Comparison of ENCODE assay signal across 8 cellular contexts in genomic region chr12:38905480-38906351, GRCh38. TPM values are rescaled to one million over a fixed set of nuclear protein-coding genes. Genes with fewer than 3 reads are reported as not detected.
DNase-seq lines count a peak whose midpoint lies in the region; ATAC-seq and TF ChIP-seq lines count a peak whose summit lies in the region.

Gene CPNE8, minus strand, starts transcription at chr12:38905591. Its CDS starts 57 bp downstream, at chr12:38905534.

- H3K4me3 ChIP-seq in Peyer's patch (peak within 1 kb of the TSS; percentile 39 to 64 (median 56)), neural cell (ENCODE audit: low read length) (peak within 1 kb of the TSS; percentile 65), tibial artery (peak within 1 kb of the TSS; percentile 60 to 93)

- H3K27me3 ChIP-seq in Peyer's patch (no peaks in the 10 kb centered on the region), foreskin keratinocyte (no peaks in the 10 kb centered on the region), neural cell (ENCODE audit: insufficient read depth, low read depth, low read length) (peaks cover 28% of the 10 kb centered on the region), tibial artery (no peaks in the 10 kb centered on the region)

- H3K9me2 ChIP-seq in neural cell (ENCODE audit: insufficient read depth, low read length) = no peaks in the 10 kb centered on the region

- DNase-seq in Peyer's patch (peak; percentile 37 to 81 (median 76)), foreskin keratinocyte (peak; percentile 65 to 82), tibial artery (peak; percentile 89 to 94), NCI-H146 (lab: John Stamatoyannopoulos, UW) (no peak)
- DNase-seq in activated gamma-delta T cell treated with anti-CD3 and anti-CD28 coated beads, Interleukin-2, amount 50 U/mL, for 16 hours (ENCODE audit: low read depth) = peak; percentile 9

- H3K4me2 ChIP-seq in neural cell (ENCODE audit: low read length) = no peak within 1 kb of the TSS

- ATAC-seq in GM18867 (IDR thresholded peaks at IDR 0.05; ENCODE audit: unreplicated experiment) (peak; percentile 68), HG02973 (IDR thresholded peaks at IDR 0.05; ENCODE audit: unreplicated experiment) (peak; percentile 54), foreskin keratinocyte (peak; percentile 72)

- H3K79me2 ChIP-seq in neural cell (replicated peaks; ENCODE audit: insufficient read depth, low read length) = no peaks in the 10 kb centered on the region

- no peak for TF ChIP-seq RAD21 in neural cell (conservative IDR thresholded peaks at IDR 0.05)

- peaks cover 3% of the 10 kb centered on the region for H3F3A ChIP-seq in neural cell (ENCODE audit: insufficient read depth, low read length, poor library complexity, severe bottlenecking)

- H3K9ac ChIP-seq in neural cell (ENCODE audit: low read length) = peak within 1 kb of the TSS; percentile 63

- H3K9me3 ChIP-seq in Peyer's patch (peaks cover 0 to 3% (median 0%) of the 10 kb centered on the region in 4 donors), neural cell (ENCODE audit: low read length) (no peaks in the 10 kb centered on the region), tibial artery (no peaks in the 10 kb centered on the region)

- H4K20me1 ChIP-seq in neural cell (ENCODE audit: insufficient read depth) = no peaks in the 10 kb centered on the region

- TF ChIP-seq CTCF in Peyer's patch (IDR thresholded peaks at IDR 0.05) (no peak), foreskin keratinocyte (conservative IDR thresholded peaks at IDR 0.05) (no peak), neural cell (IDR thresholded peaks at IDR 0.05; ENCODE audit: poor library complexity, severe bottlenecking) (no peak), tibial artery (IDR thresholded peaks at IDR 0.05) (no peak)

- H3K27ac ChIP-seq in Peyer's patch (peak within 1 kb of the TSS; percentile 75 to 95 (median 82)), foreskin keratinocyte (peak within 1 kb of the TSS; percentile 23), neural cell (ENCODE audit: low read length) (peak within 1 kb of the TSS; percentile 82), tibial artery (peak within 1 kb of the TSS; percentile 93 to 97)

- intact Hi-C loops in tibial artery (cut with DNase I; ENCODE audit: low total_unique reads) = no loop called here

- TF ChIP-seq EP300 in neural cell (conservative IDR thresholded peaks at IDR 0.05; ENCODE audit: poor library complexity, severe bottlenecking) = no peak

- no peaks in the 10 kb centered on the region for H3K36me3 ChIP-seq in Peyer's patch
- H3K36me3 ChIP-seq in neural cell (ENCODE audit: insufficient read depth, low read length) = no peaks in the 10 kb centered on the region
- no peaks in the 10 kb centered on the region for H3K36me3 ChIP-seq in tibial artery

- peak in 1 of 2 donors; percentile 39 for TF ChIP-seq POLR2A in Peyer's patch (IDR thresholded peaks at IDR 0.05)

- H2AFZ ChIP-seq in neural cell (ENCODE audit: low read depth, low read length) = peak within 1 kb of the TSS; percentile 37

- no peaks in the 10 kb centered on the region for H3K4me1 ChIP-seq in Peyer's patch
- peaks cover 10% of the 10 kb centered on the region for H3K4me1 ChIP-seq in foreskin keratinocyte
- peaks cover 0 to 22% (median 0%) of the 10 kb centered on the region in 4 donors for H3K4me1 ChIP-seq in tibial artery

TF ChIP-seq in neural cell, 6 proteins besides CTCF, POLR2A, EP300 and RAD21:
- TF ChIP-seq EZH2 (IDR thresholded peaks at IDR 0.05; ENCODE audit: borderline replicate concordance, insufficient read depth, low read length, poor library complexity, severe bottlenecking) (no peak), TAF1 (IDR thresholded peaks at IDR 0.05; ENCODE audit: low read depth) (peak; percentile 21)

RNA-seq across cellular contexts. Expression of gene CPNE8, which starts in this region (rescaled TPM):
- total RNA-seq in Peyer's patch = 10 to 100 TPM in 1 of 4 donors, 1 to 10 TPM in 3; 4.4 to 23.1 (median 8.0) TPM
- total RNA-seq in foreskin keratinocyte = 12.2 and 13.5 TPM in 2 replicates
- polyA plus RNA-seq in foreskin keratinocyte = 3.8 and 5.1 TPM in 2 replicates
- 1.9 and 10.2 TPM in 2 replicates for polyA plus RNA-seq in neural cell
- polyA minus RNA-seq in neural cell = 2.9 and 3.9 TPM in 2 replicates

Comparison
In these comparisons a context has a peak if more than half of its experiments do, and no peak if none do; other contexts are left out.
1. H3K27ac ChIP-seq: peak in every context shown above with its lines; median percentile 95 in tibial artery; 82 in Peyer's patch; 82 in neural cell; 23 in foreskin keratinocyte.